ENCODE assay signal across 2 cellular contexts in genomic region chr17:48724241-48725004, GRCh38.
TF ChIP-seq lines count a peak whose summit lies in the region.

No MANE protein-coding gene starts in this region.

TF ChIP-seq in HEK293T, 16 proteins besides CTCF, POLR2A, EP300 and RAD21:
- TF ChIP-seq LEF1 (IDR thresholded peaks at IDR 0.05; ENCODE audit: borderline replicate concordance), result no peak
- no peak for TF ChIP-seq ELF4 (IDR thresholded peaks at IDR 0.05)
- no peak for TF ChIP-seq SUZ12 (IDR thresholded peaks at IDR 0.05)
- TF ChIP-seq, protein P1, sequence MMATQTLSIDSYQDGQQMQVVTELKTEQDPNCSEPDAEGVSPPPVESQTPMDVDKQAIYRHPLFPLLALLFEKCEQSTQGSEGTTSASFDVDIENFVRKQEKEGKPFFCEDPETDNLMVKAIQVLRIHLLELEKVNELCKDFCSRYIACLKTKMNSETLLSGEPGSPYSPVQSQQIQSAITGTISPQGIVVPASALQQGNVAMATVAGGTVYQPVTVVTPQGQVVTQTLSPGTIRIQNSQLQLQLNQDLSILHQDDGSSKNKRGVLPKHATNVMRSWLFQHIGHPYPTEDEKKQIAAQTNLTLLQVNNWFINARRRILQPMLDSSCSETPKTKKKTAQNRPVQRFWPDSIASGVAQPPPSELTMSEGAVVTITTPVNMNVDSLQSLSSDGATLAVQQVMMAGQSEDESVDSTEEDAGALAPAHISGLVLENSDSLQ (IDR thresholded peaks at IDR 0.05), result no peak
- TF ChIP-seq FOXM1 (IDR thresholded peaks at IDR 0.05; ENCODE audit: borderline replicate concordance), result no peak
- TF ChIP-seq SP1 (IDR thresholded peaks at IDR 0.05), result no peak
- no peak for TF ChIP-seq FOXK2 (IDR thresholded peaks at IDR 0.05)
- no peak for TF ChIP-seq BHLHE40 (IDR thresholded peaks at IDR 0.05; ENCODE audit: borderline replicate concordance)
- no peak for TF ChIP-seq TARDBP (IDR thresholded peaks at IDR 0.05)
- TF ChIP-seq ZNF384 (IDR thresholded peaks at IDR 0.05), result no peak
- no peak for TF ChIP-seq HDGF (IDR thresholded peaks at IDR 0.05; ENCODE audit: borderline replicate concordance)
- no peak for TF ChIP-seq FOXA1 (IDR thresholded peaks at IDR 0.05)
- no peak for TF ChIP-seq ARNT (IDR thresholded peaks at IDR 0.05)
- TF ChIP-seq NFRKB (IDR thresholded peaks at IDR 0.05), result no peak
- TF ChIP-seq CTBP1 (IDR thresholded peaks at IDR 0.05; ENCODE audit: borderline replicate concordance), result no peak
- TF ChIP-seq L3MBTL2 (conservative IDR thresholded peaks at IDR 0.05), result no peak

TF ChIP-seq in endothelial cell of umbilical vein, 7 proteins besides CTCF, POLR2A, EP300 and RAD21:
- TF ChIP-seq MYC (IDR thresholded peaks at IDR 0.05; ENCODE audit: low read depth, low read length) (no peak), GATA2 (IDR thresholded peaks at IDR 0.05; ENCODE audit: insufficient read depth, insufficient read length, low read depth, low read length) (no peak), FOS (IDR thresholded peaks at IDR 0.05; ENCODE audit: borderline replicate concordance, insufficient read depth, low read length) (no peak)
TF ChIP-seq in endothelial cell of umbilical vein: peak in this region for 0.
